In the genomic region with DNA sequence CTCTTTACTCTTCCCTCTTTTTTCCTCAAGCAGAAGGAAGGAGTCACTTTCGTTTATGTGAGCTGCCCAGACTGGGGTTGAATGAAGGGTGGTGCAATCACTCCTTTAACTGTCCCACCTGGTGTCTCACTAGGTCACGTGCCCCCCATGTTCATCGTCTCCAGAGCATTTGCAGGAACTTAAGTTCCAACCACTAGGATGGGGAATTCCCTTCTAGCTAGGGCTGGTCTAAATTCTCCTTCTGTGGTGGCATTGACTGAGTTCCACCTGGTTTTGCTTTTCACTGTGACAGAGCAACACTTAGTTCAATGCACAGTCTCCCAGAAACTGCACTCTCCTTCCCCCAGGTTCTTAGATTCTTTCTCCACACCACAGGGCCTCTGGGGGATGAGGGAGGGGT, we compare ENCODE assay signal across 16 cellular contexts. TPM values are rescaled to one million over a fixed set of nuclear protein-coding genes. Genes with fewer than 3 reads are reported as not detected.
DNase-seq lines count a peak whose midpoint lies in the region; ATAC-seq and TF ChIP-seq lines count a peak whose summit lies in the region.
"Had no signal": no experiment of that assay in that cellular context is flagged by ENCODE, and none has a peak within 500 bp of the region (broad histone marks: within the 10 kb centered on the region; RNA-seq: fewer than 3 reads in every experiment).

No MANE protein-coding gene starts in this region.

- WGBS in prostate gland: 96% methylated on average over 3 of the region's 3 CpGs

- peak; percentile 61 for ATAC-seq in GM19023 (IDR thresholded peaks at IDR 0.05; ENCODE audit: unreplicated experiment)
- peak; percentile 67 for ATAC-seq in HG02642 (IDR thresholded peaks at IDR 0.05; ENCODE audit: poor library complexity, unreplicated experiment)
- peak; percentile 48 for ATAC-seq in HG03565 (IDR thresholded peaks at IDR 0.05; ENCODE audit: unreplicated experiment)
- ATAC-seq: activated CD8-positive, alpha-beta T cell treated with anti-CD3 and anti-CD28 coated beads, Interleukin-2, amount 10 ng/mL, durations not matched to agents 7 days and 5 days; naive thymus-derived CD8-positive, alpha-beta T cell; psoas muscle had no signal

- no peak for TF ChIP-seq POLR2A in prostate gland (IDR thresholded peaks at IDR 0.05)

- TF ChIP-seq CTCF in GM13976 (IDR thresholded peaks at IDR 0.05; ENCODE audit: borderline replicate concordance, control extremely low read depth, extremely low read depth, insufficient read depth, missing control alignments) (no peak), prostate gland (IDR thresholded peaks at IDR 0.05) (no peak)

- H3K36me3 ChIP-seq in prostate gland: no peaks in the 10 kb centered on the region

- peak; percentile 20 for DNase-seq in GM13976 (ENCODE audit: low spot score)
- DNase-seq in midbrain (lab: John Stamatoyannopoulos, UW): no peak
- no peak for DNase-seq in NCI-H1092 treated with DMSO at 0.1 percent for 48 hours (lab: John Stamatoyannopoulos, UW)
- no peak for DNase-seq in SHP77 (lab: John Stamatoyannopoulos, UW)
- DNase-seq in prostate gland (ENCODE audit: low spot score): no peak
- DNase-seq: activated CD8-positive, alpha-beta T cell treated with anti-CD3 and anti-CD28 coated beads, Interleukin-2, amount 10 ng/mL, durations not matched to agents 7 days and 5 days; anterior cingulate cortex; EL; IMR-90; naive thymus-derived CD8-positive, alpha-beta T cell; NCI-H2081; psoas muscle had no signal

- H3K9me3 ChIP-seq in prostate gland: no peaks in the 10 kb centered on the region
- H3K9me3 ChIP-seq: psoas muscle had no signal

- in situ Hi-C loops in GM13976 (cut with MboI; ENCODE audit: low sequenced_read_pairs, unreplicated experiment): no loop called here

- H3K27me3 ChIP-seq in prostate gland (replicated peaks; ENCODE audit: insufficient read depth): no peaks in the 10 kb centered on the region

- H3K4me1 ChIP-seq in prostate gland (replicated peaks): no peaks in the 10 kb centered on the region
- H3K4me1 ChIP-seq: psoas muscle had no signal

- H3K4me3 ChIP-seq in prostate gland: no peak overlapping the region
- H3K4me3 ChIP-seq: psoas muscle had no signal

- H3K27ac ChIP-seq in prostate gland: no peak overlapping the region
- H3K27ac ChIP-seq: epithelial cell of prostate, psoas muscle had no signal

- intact Hi-C loops in prostate gland (cut with DNase I): no loop called here

RNA-seq across cellular contexts. Expression of a gene that starts 9.5 kb away (rescaled TPM):
- total RNA-seq in prostate gland: 10 to 100 TPM; 11.9 to 13.5 TPM

RNA-seq across cellular contexts. Expression of a gene that starts 10.9 kb away (rescaled TPM):
- 10 to 100 TPM; 40.4 to 46.7 TPM for total RNA-seq in prostate gland
